ENCODE assay signal across 8 cellular contexts in the genomic region with DNA sequence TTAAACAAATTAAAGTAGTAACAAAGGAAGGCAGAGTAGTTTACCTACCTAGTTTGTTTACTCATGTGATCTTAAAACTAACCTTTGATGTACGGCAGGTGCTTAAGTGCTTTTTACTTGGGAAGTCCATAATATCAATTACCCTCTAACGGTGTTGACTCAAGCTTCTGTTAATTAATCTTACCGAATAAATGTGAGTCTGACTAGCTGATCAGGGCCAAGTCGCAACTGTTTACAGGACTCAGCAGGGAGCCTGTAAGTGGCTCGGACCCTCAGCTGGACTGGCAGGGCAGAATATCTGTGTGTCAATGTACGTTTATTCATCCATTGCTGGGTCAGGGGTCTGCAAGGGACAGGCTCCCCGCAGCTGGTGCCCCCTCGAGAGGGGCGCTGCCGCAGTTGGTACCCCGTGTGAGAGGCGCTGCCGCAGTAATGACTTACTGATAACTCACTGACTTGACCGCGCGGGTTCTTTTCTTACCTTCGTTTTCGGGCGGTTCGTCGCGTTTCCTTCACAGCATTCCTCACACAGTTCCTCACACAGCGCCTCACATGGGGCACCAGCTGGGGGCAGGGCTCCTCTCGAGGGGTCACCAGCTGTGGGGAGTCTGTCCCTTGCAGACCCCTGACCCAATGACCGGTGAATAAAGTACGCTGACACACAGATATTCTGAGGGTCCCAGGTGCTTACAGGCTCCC. TPM values are rescaled to one million over a fixed set of nuclear protein-coding genes. Genes with fewer than 3 reads are reported as not detected.
DNase-seq lines count a peak whose midpoint lies in the region; ATAC-seq and TF ChIP-seq lines count a peak whose summit lies in the region.

No MANE protein-coding gene starts in this region.

- peaks cover 52% of the 10 kb centered on the region for H3K4me1 Mint-ChIP-seq in WTC11
- peaks cover 0 to 13% (median 9%) of the 10 kb centered on the region in 7 donors for H3K4me1 Mint-ChIP-seq in naive thymus-derived CD4-positive, alpha-beta T cell

- H3K36me3 ChIP-seq in naive thymus-derived CD4-positive, alpha-beta T cell (ENCODE audit: control insufficient read depth in 2 of 3, insufficient read depth in 3 of 3, low read length in 3 of 3): no peaks in the 10 kb centered on the region
- no peaks in the 10 kb centered on the region for H3K36me3 ChIP-seq in aorta (ENCODE audit: control insufficient read depth in 1 of 2, insufficient read depth in 2 of 2, low read length in 1 of 2)

- CTCF ChIA-PET in WTC11 (lab: Charles Lee): interaction anchor here (1.0 to 6.4 kb wide), 6 partner anchors 17 to 284 kb away, joined by 3 to 47 read pairs (median 4); a partner anchor contains a TSS
- CTCF ChIA-PET in naive thymus-derived CD4-positive, alpha-beta T cell (lab: Charles Lee): interaction anchor here (1.2 to 1.8 kb wide), 2 partner anchors 63 kb away, joined by 4 to 7 read pairs; a partner anchor contains a TSS

- TF ChIP-seq CTCF in WTC11 (IDR thresholded peaks at IDR 0.05) (no peak), epithelial cell of proximal tubule (conservative IDR thresholded peaks at IDR 0.05; ENCODE audit: low read depth, low read length) (no peak)

- H3K4me1 ChIP-seq in naive thymus-derived CD4-positive, alpha-beta T cell (ENCODE audit: control insufficient read depth in 2 of 2, insufficient read depth in 2 of 2, low read length in 2 of 2): no peaks in the 10 kb centered on the region
- H3K4me1 ChIP-seq in aorta (ENCODE audit: control insufficient read depth in 1 of 2, insufficient read depth in 2 of 2, low read length in 2 of 2): no peaks in the 10 kb centered on the region

- WGBS in aorta, 2 donors: 14 to 16% methylated on average over 26 of the region's 26 CpGs

- peaks cover 25% of the 10 kb centered on the region for H3K27me3 Mint-ChIP-seq in WTC11 (ENCODE audit: low read depth)
- peaks cover 46 to 63% (median 58%) of the 10 kb centered on the region in 5 donors for H3K27me3 Mint-ChIP-seq in naive thymus-derived CD4-positive, alpha-beta T cell

- no peaks in the 10 kb centered on the region for H3K9me3 ChIP-seq in naive thymus-derived CD4-positive, alpha-beta T cell (ENCODE audit: control insufficient read depth in 2 of 3, low read length in 3 of 3)
- H3K9me3 ChIP-seq in aorta (ENCODE audit: control insufficient read depth, low read length): no peaks in the 10 kb centered on the region

- intact Hi-C loops in naive thymus-derived CD4-positive, alpha-beta T cell (cut with micrococcal nuclease): no loop called here
- intact Hi-C loops in aorta (cut with DNase I): no loop called here

- POLR2A ChIA-PET in WTC11 (lab: Charles Lee): no interaction called here
- POLR2A ChIA-PET in naive thymus-derived CD4-positive, alpha-beta T cell (lab: Charles Lee): no interaction called here

- peak overlapping the region; percentile 74 for H3K4me3 ChIP-seq in epithelial cell of proximal tubule (ENCODE audit: low read depth, low read length)
- H3K4me3 ChIP-seq in naive thymus-derived CD4-positive, alpha-beta T cell (ENCODE audit: low read length): peak overlapping the region; percentile 55
- peak overlapping the region; percentile 22 to 74 for H3K4me3 ChIP-seq in aorta (ENCODE audit: low read length in 2 of 2)

- H3K9me3 Mint-ChIP-seq in WTC11: no peaks in the 10 kb centered on the region
- peaks cover 0 to 2% (median 0%) of the 10 kb centered on the region in 11 donors for H3K9me3 Mint-ChIP-seq in naive thymus-derived CD4-positive, alpha-beta T cell

- peak; percentile 28 for DNase-seq in activated naive CD4-positive, alpha-beta T cell treated with Interleukin-2 at 50 U/mL for 16 hours
- no peak for DNase-seq in activated naive CD4-positive, alpha-beta T cell (lab: John Stamatoyannopoulos, UW)
- DNase-seq in LoVo (ENCODE audit: low spot score) (peak; percentile 16), WTC11 (ENCODE audit: low spot score) (peak; percentile 40), epithelial cell of proximal tubule (ENCODE audit: low read depth) (no peak), aorta (peak in 1 of 2 donors; percentile 73), GF-D8 (lab: John Stamatoyannopoulos, UW) (no peak)
- DNase-seq in naive thymus-derived CD4-positive, alpha-beta T cell: peak in 5 of 9 donors; percentile 3 to 26 (median 9)

- no peaks in the 10 kb centered on the region for H3K36me3 Mint-ChIP-seq in WTC11
- H3K36me3 Mint-ChIP-seq in naive thymus-derived CD4-positive, alpha-beta T cell: no peaks in the 10 kb centered on the region

- H3K27ac ChIP-seq in naive thymus-derived CD4-positive, alpha-beta T cell (ENCODE audit: low read depth, low read length): no peak overlapping the region
- H3K27ac ChIP-seq in aorta (ENCODE audit: low read depth in 1 of 2, low read length in 2 of 2): no peak overlapping the region

- peak; percentile 69 for ATAC-seq in WTC11
- peak; percentile 51 for ATAC-seq in naive thymus-derived CD4-positive, alpha-beta T cell
- ATAC-seq in aorta (ENCODE audit: low FRiP score): no peak

- peaks cover 0 to 4% of the 10 kb centered on the region in 2 donors for H3K27me3 ChIP-seq in naive thymus-derived CD4-positive, alpha-beta T cell (ENCODE audit: control insufficient read depth in 2 of 2, insufficient read depth in 2 of 2, low read length in 2 of 2)
- H3K27me3 ChIP-seq in aorta (ENCODE audit: control insufficient read depth in 1 of 2, insufficient read depth in 2 of 2, low read length in 1 of 2): no peaks in the 10 kb centered on the region

- peak overlapping the region; percentile 71 for H3K4me3 Mint-ChIP-seq in WTC11
- peak overlapping the region; percentile 71 to 89 (median 80) for H3K4me3 Mint-ChIP-seq in naive thymus-derived CD4-positive, alpha-beta T cell

- H3K27ac Mint-ChIP-seq in WTC11: peak overlapping the region; percentile 76; the same call in 1 of the 2 replicates
- peak overlapping the region in 1 of 9 donors; percentile 27 for H3K27ac Mint-ChIP-seq in naive thymus-derived CD4-positive, alpha-beta T cell

TF ChIP-seq in WTC11, 78 proteins besides CTCF, POLR2A, EP300 and RAD21:
- TF ChIP-seq ZNF219 (CRISPR knock-in tag; IDR thresholded peaks at IDR 0.05; ENCODE audit: borderline replicate concordance) (0 out of 2 replicates have a peak, but pooled peaks have one; percentile 30), ZNF121 (CRISPR knock-in tag; IDR thresholded peaks at IDR 0.05) (no peak), TP53 (CRISPR knock-in tag; IDR thresholded peaks at IDR 0.05) (no peak), ZNF423 (CRISPR knock-in tag; IDR thresholded peaks at IDR 0.05) (peak; percentile 73), ESRRA (CRISPR knock-in tag; IDR thresholded peaks at IDR 0.05; ENCODE audit: borderline replicate concordance) (no peak), SP1 (CRISPR knock-in tag; conservative IDR thresholded peaks at IDR 0.05) (no peak), IRF2 (CRISPR knock-in tag; IDR thresholded peaks at IDR 0.05; ENCODE audit: borderline replicate concordance, low read depth) (no peak), ZNF396 (CRISPR knock-in tag; IDR thresholded peaks at IDR 0.05; ENCODE audit: borderline replicate concordance) (no peak)
- TF ChIP-seq, protein P1, sequence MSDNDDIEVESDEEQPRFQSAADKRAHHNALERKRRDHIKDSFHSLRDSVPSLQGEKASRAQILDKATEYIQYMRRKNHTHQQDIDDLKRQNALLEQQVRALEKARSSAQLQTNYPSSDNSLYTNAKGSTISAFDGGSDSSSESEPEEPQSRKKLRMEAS (CRISPR knock-in tag; IDR thresholded peaks at IDR 0.05): no peak
- TF ChIP-seq, protein P2, sequence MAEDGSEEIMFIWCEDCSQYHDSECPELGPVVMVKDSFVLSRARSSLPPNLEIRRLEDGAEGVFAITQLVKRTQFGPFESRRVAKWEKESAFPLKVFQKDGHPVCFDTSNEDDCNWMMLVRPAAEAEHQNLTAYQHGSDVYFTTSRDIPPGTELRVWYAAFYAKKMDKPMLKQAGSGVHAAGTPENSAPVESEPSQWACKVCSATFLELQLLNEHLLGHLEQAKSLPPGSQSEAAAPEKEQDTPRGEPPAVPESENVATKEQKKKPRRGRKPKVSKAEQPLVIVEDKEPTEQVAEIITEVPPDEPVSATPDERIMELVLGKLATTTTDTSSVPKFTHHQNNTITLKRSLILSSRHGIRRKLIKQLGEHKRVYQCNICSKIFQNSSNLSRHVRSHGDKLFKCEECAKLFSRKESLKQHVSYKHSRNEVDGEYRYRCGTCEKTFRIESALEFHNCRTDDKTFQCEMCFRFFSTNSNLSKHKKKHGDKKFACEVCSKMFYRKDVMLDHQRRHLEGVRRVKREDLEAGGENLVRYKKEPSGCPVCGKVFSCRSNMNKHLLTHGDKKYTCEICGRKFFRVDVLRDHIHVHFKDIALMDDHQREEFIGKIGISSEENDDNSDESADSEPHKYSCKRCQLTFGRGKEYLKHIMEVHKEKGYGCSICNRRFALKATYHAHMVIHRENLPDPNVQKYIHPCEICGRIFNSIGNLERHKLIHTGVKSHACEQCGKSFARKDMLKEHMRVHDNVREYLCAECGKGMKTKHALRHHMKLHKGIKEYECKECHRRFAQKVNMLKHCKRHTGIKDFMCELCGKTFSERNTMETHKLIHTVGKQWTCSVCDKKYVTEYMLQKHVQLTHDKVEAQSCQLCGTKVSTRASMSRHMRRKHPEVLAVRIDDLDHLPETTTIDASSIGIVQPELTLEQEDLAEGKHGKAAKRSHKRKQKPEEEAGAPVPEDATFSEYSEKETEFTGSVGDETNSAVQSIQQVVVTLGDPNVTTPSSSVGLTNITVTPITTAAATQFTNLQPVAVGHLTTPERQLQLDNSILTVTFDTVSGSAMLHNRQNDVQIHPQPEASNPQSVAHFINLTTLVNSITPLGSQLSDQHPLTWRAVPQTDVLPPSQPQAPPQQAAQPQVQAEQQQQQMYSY (CRISPR knock-in tag; IDR thresholded peaks at IDR 0.05): no peak

RNA-seq across cellular contexts. Expression of a gene that starts 2.9 kb away (rescaled TPM):
- 0.30 TPM in 1 of 3 replicates, not detected in the others for total RNA-seq in WTC11 (2021)
- total RNA-seq in epithelial cell of proximal tubule: not detected in 2 replicates
- not detected for total RNA-seq in naive thymus-derived CD4-positive, alpha-beta T cell
- not detected for polyA plus RNA-seq in naive thymus-derived CD4-positive, alpha-beta T cell
- total RNA-seq in aorta: 1 to 10 TPM in 1 of 2 donors, under 1 TPM in 1; 0.81 to 7.3 TPM
- polyA plus RNA-seq in aorta: under 1 TPM in 1 of 2 donors, not detected in 1; 0.28 TPM

Comparison
In these comparisons a context has a peak if more than half of its experiments do, and no peak if none do; other contexts are left out.
1. DNase-seq: peak in activated naive CD4-positive, alpha-beta T cell treated with Interleukin-2 at 50 U/mL for 16 hours (single experiment), LoVo (single experiment), WTC11 (single experiment) and naive thymus-derived CD4-positive, alpha-beta T cell (5 of 9); none in activated naive CD4-positive, alpha-beta T cell (0 of 4), epithelial cell of proximal tubule (single experiment) and GF-D8 (single experiment).
2. Peak in every context shown above with its lines, with median percentiles within 50 percentile points of each other: H3K4me3 ChIP-seq.